Comparison of ENCODE assay signal across 8 cellular contexts in the genomic region with DNA sequence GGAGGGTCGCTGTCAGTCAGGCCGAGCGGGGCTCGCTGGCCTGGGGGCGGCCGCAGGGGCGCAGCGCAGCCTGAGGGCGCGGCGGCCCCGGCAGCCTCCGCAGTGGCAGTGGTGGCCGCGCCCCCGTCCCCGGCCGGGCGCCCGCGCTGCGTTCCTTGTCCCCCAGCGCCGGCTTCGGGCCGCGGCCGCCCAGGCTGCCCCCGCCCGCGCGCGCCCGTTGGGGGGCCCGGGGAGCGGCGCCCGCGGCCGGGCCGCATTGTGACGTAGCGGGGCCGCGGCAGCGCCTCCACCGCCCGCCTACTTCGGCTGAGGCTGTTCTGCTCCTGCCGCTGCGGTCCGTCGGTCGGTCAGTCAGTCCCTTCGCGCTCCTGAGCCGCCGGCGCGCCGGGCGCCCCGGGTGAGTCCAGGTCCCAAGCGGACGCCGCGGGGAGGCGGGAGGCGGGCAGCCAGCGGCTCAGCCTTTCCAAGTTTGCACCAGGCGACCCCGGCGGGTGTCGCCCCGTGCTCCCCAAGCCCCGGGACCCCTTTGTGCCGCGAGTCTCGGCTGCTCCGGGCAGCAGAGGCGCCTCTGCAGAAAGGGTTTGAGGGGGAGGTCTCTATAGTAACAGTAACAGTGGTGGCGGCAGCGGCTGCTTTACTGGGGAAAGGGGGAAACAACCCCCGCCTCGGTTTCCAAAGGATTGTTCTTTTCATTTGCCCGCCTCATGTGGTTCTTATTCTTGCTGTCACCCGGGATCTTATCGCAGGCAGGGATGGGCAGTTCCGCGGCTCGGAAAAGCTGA. TPM values are rescaled to one million over a fixed set of nuclear protein-coding genes. Genes with fewer than 3 reads are reported as not detected.
DNase-seq lines count a peak whose midpoint lies in the region; ATAC-seq and TF ChIP-seq lines count a peak whose summit lies in the region.

A gene (plus strand): TSS at position 350 of the 782 bp plus-strand sequence. CDS start 78,898 bp downstream, outside the sequence.

- H3K4me1 ChIP-seq in ACC112 (ENCODE audit: control insufficient read depth, insufficient read depth, low read length, unreplicated experiment), result peaks cover 6% of the 10 kb centered on the region
- H3K4me1 ChIP-seq in right cardiac atrium (ENCODE audit: control insufficient read depth, insufficient read depth, low read length), result no peaks in the 10 kb centered on the region

- no peaks in the 10 kb centered on the region for H3K79me2 ChIP-seq in ACC112 (ENCODE audit: control insufficient read depth, insufficient read depth, low read length, unreplicated experiment)

- H3K36me3 ChIP-seq in ACC112 (ENCODE audit: insufficient read depth, low read length), result no peaks in the 10 kb centered on the region

- H3K27me3 ChIP-seq in ACC112 (ENCODE audit: insufficient read depth, low read length) (peaks cover 64% of the 10 kb centered on the region), right cardiac atrium (ENCODE audit: control insufficient read depth, insufficient read depth) (no peaks in the 10 kb centered on the region)

- H2AFZ ChIP-seq in ACC112 (ENCODE audit: low read length, unreplicated experiment), result peak within 1 kb of the TSS; percentile 98

- intact Hi-C loops in right cardiac atrium (cut with DNase I), result loop anchor here in 1 of 4 donors (10.0 kb wide), 1 partner anchor 103 kb away; no protein-coding TSS in a partner anchor

- H3K4me3 ChIP-seq in ACC112 (ENCODE audit: low read depth, low read length), result peak within 1 kb of the TSS; percentile 83
- peak within 1 kb of the TSS; percentile 97 for H3K4me3 ChIP-seq in right cardiac atrium (ENCODE audit: low read length)

- H3K27ac Mint-ChIP-seq in progenitor cell of endocrine pancreas (peak within 1 kb of the TSS; percentile 93), immature natural killer cell (no peak within 1 kb of the TSS)

- H3K27ac ChIP-seq in ACC112 (ENCODE audit: low read depth, low read length) (no peak within 1 kb of the TSS), right cardiac atrium (ENCODE audit: low read length) (peak within 1 kb of the TSS; percentile 17)

- TF ChIP-seq CTCF in progenitor cell of endocrine pancreas (IDR thresholded peaks at IDR 0.05; ENCODE audit: unreplicated experiment), result no peak

- H3K9me3 Mint-ChIP-seq in progenitor cell of endocrine pancreas (ENCODE audit: low read depth) (no peaks in the 10 kb centered on the region), immature natural killer cell (peaks cover 0 to 31% (median 10%) of the 10 kb centered on the region in 6 donors)

- under 1% methylated on average over 91 of the region's 91 CpGs for WGBS in right cardiac atrium

- H3K4me3 Mint-ChIP-seq in progenitor cell of endocrine pancreas (ENCODE audit: low read depth), result peak within 1 kb of the TSS; percentile 94
- H3K4me3 Mint-ChIP-seq in immature natural killer cell, result peak within 1 kb of the TSS in 1 of 5 donors; percentile 6

- H3K36me3 Mint-ChIP-seq in progenitor cell of endocrine pancreas (ENCODE audit: insufficient read depth) (no peaks in the 10 kb centered on the region), immature natural killer cell (peaks cover 0 to 4% (median 0%) of the 10 kb centered on the region in 3 donors)

- DNase-seq in HPDE6-E6E7 (ENCODE audit: extremely low spot score), result peak; percentile 4
- DNase-seq in amniotic stem cell (lab: John Stamatoyannopoulos, UW), result peak; percentile 32
- DNase-seq in right cardiac atrium, result peak; percentile 55 to 85 (median 74)
- DNase-seq in progenitor cell of endocrine pancreas (ENCODE audit: low spot score, unreplicated experiment), result peak; percentile 36
- DNase-seq in immature natural killer cell, result no peak
- no peak for DNase-seq in activated CD4-positive, CD25-positive, alpha-beta regulatory T cell (lab: John Stamatoyannopoulos, UW)

- no peak for TF ChIP-seq POLR2A in GM18505 (IDR thresholded peaks at IDR 0.05; ENCODE audit: borderline replicate concordance, extremely low read depth, insufficient read depth, insufficient read length)

- H3K4me1 Mint-ChIP-seq in progenitor cell of endocrine pancreas (ENCODE audit: low read depth) (peaks cover 17% of the 10 kb centered on the region), immature natural killer cell (no peaks in the 10 kb centered on the region)

- ATAC-seq in GM18505 (IDR thresholded peaks at IDR 0.05; ENCODE audit: unreplicated experiment) (peak; percentile 76), right cardiac atrium (peak; percentile 86 to 89)

- H3K27me3 Mint-ChIP-seq in progenitor cell of endocrine pancreas (peaks cover 37% of the 10 kb centered on the region), immature natural killer cell (ENCODE audit: low read depth in 3 of 3) (peaks cover 13 to 22% (median 15%) of the 10 kb centered on the region in 3 donors)

- H3K9me3 ChIP-seq in right cardiac atrium (ENCODE audit: control insufficient read depth, low read length), result no peaks in the 10 kb centered on the region

RNA-seq across cellular contexts. Expression of the gene that starts here (rescaled TPM):
- total RNA-seq in right cardiac atrium (1 to 10 TPM; 1.6 to 3.9 (median 2.4) TPM), progenitor cell of endocrine pancreas (13.7 and 16.8 TPM in 2 replicates)
- polyA plus RNA-seq in right cardiac atrium (1.2 TPM), immature natural killer cell (not detected)

Comparison
In these comparisons a context has a peak if more than half of its experiments do, and no peak if none do; other contexts are left out.
1. DNase-seq: peak in HPDE6-E6E7 (single experiment), amniotic stem cell (single experiment), right cardiac atrium (3 of 3) and progenitor cell of endocrine pancreas (single experiment); none in immature natural killer cell (0 of 3) and activated CD4-positive, CD25-positive, alpha-beta regulatory T cell (0 of 4).